1 cellular context compared by ENCODE assay signal in the genomic region with DNA sequence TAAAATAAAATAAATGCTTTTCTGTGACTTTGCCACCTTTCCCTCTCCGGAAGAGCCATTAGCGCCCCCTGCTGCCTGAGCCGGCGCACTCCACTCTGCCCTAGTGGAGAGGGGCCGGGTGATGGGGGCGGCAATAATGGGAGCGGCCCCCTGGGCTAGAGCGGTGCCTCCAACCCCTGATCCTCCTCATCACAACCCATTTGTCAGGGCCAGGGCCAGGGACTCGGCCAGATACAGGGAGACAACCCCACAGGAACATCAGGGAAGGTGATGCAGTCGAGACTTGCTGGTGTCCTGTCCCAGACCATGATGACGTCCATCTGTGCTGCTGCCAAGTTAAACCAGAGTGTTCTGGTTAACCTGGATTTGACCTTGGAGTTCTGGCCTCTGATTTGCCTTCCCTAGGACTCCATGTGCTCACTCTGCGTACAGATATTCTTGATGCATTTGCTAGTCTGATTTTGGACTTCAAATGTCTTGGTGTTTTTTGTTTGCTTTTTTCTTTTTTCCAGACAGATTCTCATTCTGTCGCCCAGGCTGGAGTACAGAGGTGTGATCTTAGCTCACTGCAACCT.
TF ChIP-seq lines count a peak whose summit lies in the region.

No MANE protein-coding gene starts in this region.

TF ChIP-seq in K562, 482 proteins besides CTCF, POLR2A, EP300 and RAD21 (continued from another document):
- TF ChIP-seq BRF2 (IDR thresholded peaks at IDR 0.05; ENCODE audit: borderline replicate concordance, insufficient read depth, insufficient read length) (no peak), SP1 (CRISPR knock-in tag; IDR thresholded peaks at IDR 0.05) (no peak), HDAC2 (IDR thresholded peaks at IDR 0.05) (0 out of 2 replicates have a peak, but pooled peaks have one; percentile 21), TRIM25 (IDR thresholded peaks at IDR 0.05; ENCODE audit: borderline replicate concordance) (no peak), MBD2 (IDR thresholded peaks at IDR 0.05; ENCODE audit: borderline replicate concordance, low read depth) (no peak), OTX1 (CRISPR knock-in tag; IDR thresholded peaks at IDR 0.05) (no peak), POLR3A (IDR thresholded peaks at IDR 0.05; ENCODE audit: borderline replicate concordance, extremely low read depth, insufficient read depth, insufficient read length) (no peak), CBX2 (IDR thresholded peaks at IDR 0.05; ENCODE audit: insufficient read depth, low read length, poor library complexity, severe bottlenecking) (no peak), ZNF23 (CRISPR knock-in tag; IDR thresholded peaks at IDR 0.05) (no peak), MED1 (CRISPR knock-in tag; IDR thresholded peaks at IDR 0.05; ENCODE audit: borderline replicate concordance) (no peak), ZFX (CRISPR knock-in tag; IDR thresholded peaks at IDR 0.05) (no peak), CBFA2T3 (IDR thresholded peaks at IDR 0.05) (peak; percentile 15; the same call in 1 of the 2 replicates), SMC3 (conservative IDR thresholded peaks at IDR 0.05; ENCODE audit: insufficient read depth, low read depth, low read length) (peak; percentile 37; the same call in 1 of the 2 replicates), ZNF592 (IDR thresholded peaks at IDR 0.05) (peak; percentile 48; the same call in 1 of the 2 replicates), GATAD2A (IDR thresholded peaks at IDR 0.05) (peak; percentile 64; the same call in 1 of the 2 replicates), FOXJ3 (CRISPR knock-in tag; IDR thresholded peaks at IDR 0.05) (no peak), ZNF224 (CRISPR knock-in tag; IDR thresholded peaks at IDR 0.05) (no peak), GATAD2B (IDR thresholded peaks at IDR 0.05; ENCODE audit: borderline replicate concordance) (no peak), ZNF696 (CRISPR knock-in tag; conservative IDR thresholded peaks at IDR 0.05) (no peak), ZNF589 (CRISPR knock-in tag; IDR thresholded peaks at IDR 0.05; ENCODE audit: low read depth) (no peak), CHD4 (IDR thresholded peaks at IDR 0.05; ENCODE audit: insufficient read depth, insufficient replicate concordance, low read depth, low read length, poor library complexity, severe bottlenecking) (peak; percentile 60), MNT (conservative IDR thresholded peaks at IDR 0.05) (no peak), ILF3 (IDR thresholded peaks at IDR 0.05; ENCODE audit: borderline replicate concordance) (no peak), GTF2F1 (IDR thresholded peaks at IDR 0.05; ENCODE audit: low read depth, low read length) (no peak), MAFF (IDR thresholded peaks at IDR 0.05; ENCODE audit: low read length) (no peak), ZNF124 (CRISPR knock-in tag; IDR thresholded peaks at IDR 0.05) (no peak), KAT2B (IDR thresholded peaks at IDR 0.05; ENCODE audit: low read depth, low read length) (no peak), ETV6 (IDR thresholded peaks at IDR 0.05; ENCODE audit: borderline replicate concordance in 1 of 2, low read depth in 2 of 2, low read length in 1 of 2) (no peak), ETV6 (CRISPR knock-in tag; IDR thresholded peaks at IDR 0.05; ENCODE audit: borderline replicate concordance) (no peak), FOXA3 (CRISPR knock-in tag; conservative IDR thresholded peaks at IDR 0.05 in 1 of 2, IDR thresholded peaks at IDR 0.05 in 1 of 2) (peak in 1 of 2 experiments; percentile 70; a peak in 1 of 4 replicates), BHLHE40 (IDR thresholded peaks at IDR 0.05; ENCODE audit: low read length) (no peak)
- TF ChIP-seq, protein P1, sequence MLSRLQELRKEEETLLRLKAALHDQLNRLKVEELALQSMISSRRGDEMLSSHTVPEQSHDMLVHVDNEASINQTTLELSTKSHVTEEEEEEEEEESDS (CRISPR knock-in tag; IDR thresholded peaks at IDR 0.05): no peak
